11 cellular contexts compared by ENCODE assay signal in genomic region chr6:170222498-170223471, GRCh38.
DNase-seq lines count a peak whose midpoint lies in the region; ATAC-seq, FAIRE-seq and TF ChIP-seq lines count a peak whose summit lies in the region.
"Had no signal": no experiment of that assay in that cellular context is flagged by ENCODE, and none has a peak within 500 bp of the region (broad histone marks: within the 10 kb centered on the region; RNA-seq: fewer than 3 reads in every experiment).

No MANE protein-coding gene starts in this region.

- ATAC-seq in activated CD4-positive, CD25-positive, alpha-beta regulatory T cell treated with anti-CD3 and anti-CD28 coated beads, Interleukin-2, amount 50 U/mL, for 24 hours: no peak
- ATAC-seq in HG02642 (IDR thresholded peaks at IDR 0.05; ENCODE audit: poor library complexity, unreplicated experiment): no peak

- H3K4me1 Mint-ChIP-seq in nephron progenitor cell: peaks cover 58% of the 10 kb centered on the region

- in situ Hi-C loops in astrocyte of the spinal cord (cut with HindIII; ENCODE audit: low sequenced_read_pairs): no loop called here

- no peaks in the 10 kb centered on the region for H3K36me3 Mint-ChIP-seq in nephron progenitor cell (ENCODE audit: low read depth)

- H3K4me3 ChIP-seq in astrocyte of the spinal cord (ENCODE audit: low read depth, low read length): no peak overlapping the region

- no peak overlapping the region for H3K4me3 Mint-ChIP-seq in nephron progenitor cell
- H3K4me3 Mint-ChIP-seq: T-helper 2 cell treated with Interferon-gamma antibody and Interleukin-4, amounts not matched to agents 5 μg/mL and 100 μg/mL, for 36 hours had no signal

- no peak for TF ChIP-seq CTCF in astrocyte of the spinal cord (IDR thresholded peaks at IDR 0.05; ENCODE audit: low read depth, low read length)
- no peak for TF ChIP-seq CTCF in nephron progenitor cell (IDR thresholded peaks at IDR 0.05)
- no peak for TF ChIP-seq CTCF in D721Med (IDR thresholded peaks at IDR 0.05; ENCODE audit: insufficient read depth, missing control alignments)
- TF ChIP-seq CTCF in GM20000 (IDR thresholded peaks at IDR 0.05; ENCODE audit: extremely low read depth, missing control alignments): no peak

- peaks cover 5% of the 10 kb centered on the region for H3K27me3 Mint-ChIP-seq in nephron progenitor cell (ENCODE audit: low read depth, poor library complexity)

- H3K9me3 Mint-ChIP-seq in nephron progenitor cell: no peaks in the 10 kb centered on the region
- H3K9me3 Mint-ChIP-seq: T-helper 2 cell treated with Interferon-gamma antibody and Interleukin-4, amounts not matched to agents 5 μg/mL and 100 μg/mL, for 36 hours had no signal

- DNase-seq in DMS53 treated with DMSO at 0.1 percent for 48 hours (lab: John Stamatoyannopoulos, UW; ENCODE audit: unreplicated experiment) (peak; percentile 5), NCI-H2029 (lab: John Stamatoyannopoulos, UW) (peak; percentile 95), astrocyte of the spinal cord (ENCODE audit: low read depth, low spot score) (peak; percentile 12), nephron progenitor cell (no peak), D721Med (ENCODE audit: insufficient read length, low spot score) (no peak), GM20000 (ENCODE audit: low spot score) (no peak)
- DNase-seq: activated naive CD4-positive, alpha-beta T cell treated with Interleukin-2 at 50 U/mL for 16 hours had no signal

- no peak for FAIRE-seq in D721Med (lab: Jason Lieb, UNC)
- FAIRE-seq: endothelial cell of umbilical vein had no signal

- peak overlapping the region; percentile 60 for H3K27ac Mint-ChIP-seq in nephron progenitor cell
- H3K27ac Mint-ChIP-seq: T-helper 2 cell treated with Interferon-gamma antibody and Interleukin-4, amounts not matched to agents 5 μg/mL and 100 μg/mL, for 36 hours had no signal

Comparison
In these comparisons a context has a peak if more than half of its experiments do, and no peak if none do; other contexts are left out.
1. DNase-seq: peak in DMS53 treated with DMSO at 0.1 percent for 48 hours (single experiment), NCI-H2029 (single experiment) and astrocyte of the spinal cord (single experiment); none in nephron progenitor cell (single experiment), D721Med (single experiment) and GM20000 (single experiment).